ENCODE assay signal across 7 cellular contexts in the genomic region with DNA sequence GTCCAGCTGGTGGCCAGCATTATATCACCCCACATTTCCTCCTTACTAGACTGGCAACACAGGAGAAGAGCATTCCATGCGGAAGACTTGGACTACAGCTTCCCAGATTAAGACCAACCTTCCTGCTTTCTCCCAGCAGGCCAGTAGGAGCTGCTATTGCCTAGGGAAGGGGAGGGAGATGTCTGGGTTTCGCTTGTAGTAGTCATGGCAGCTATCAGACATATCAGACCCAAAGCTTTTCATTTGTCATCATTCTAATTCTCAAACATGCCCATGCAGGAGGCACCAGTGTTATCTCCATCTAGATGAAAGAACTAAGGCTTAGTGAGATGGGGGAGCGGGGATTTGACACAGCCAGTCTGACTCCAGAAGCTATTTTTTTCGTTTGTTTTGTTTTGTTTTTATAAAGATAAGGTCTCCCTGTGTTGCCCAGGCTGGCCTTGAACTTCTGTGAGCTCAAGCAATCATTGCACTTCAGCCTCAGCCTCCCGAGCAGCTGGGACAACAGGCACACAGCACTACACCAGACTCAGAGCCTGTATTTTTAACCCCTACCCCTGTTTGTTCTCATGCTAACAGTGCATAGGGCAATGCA. TPM values are rescaled to one million over a fixed set of nuclear protein-coding genes. Genes with fewer than 3 reads are reported as not detected.
DNase-seq lines count a peak whose midpoint lies in the region; ATAC-seq and TF ChIP-seq lines count a peak whose summit lies in the region.

No MANE protein-coding gene starts in this region.

- peaks cover 32% of the 10 kb centered on the region for H3K4me1 Mint-ChIP-seq in mesothelial cell of epicardium

- H3K4me3 Mint-ChIP-seq in mesothelial cell of epicardium = no peak overlapping the region

- peak; percentile 75 for DNase-seq in EH (ENCODE audit: low read depth)
- DNase-seq in KBM-7 = peak; percentile 49
- DNase-seq in SK-N-DZ (ENCODE audit: low spot score) = peak; percentile 35
- DNase-seq in epidermal melanocyte (ENCODE audit: insufficient read length, low spot score) = peak; percentile 70
- peak in 1 of 2 experiments; percentile 56 for DNase-seq in mesothelial cell of epicardium (ENCODE audit: low spot score in 2 of 2, unreplicated experiment in 2 of 2)
- no peak for DNase-seq in GM19238 (ENCODE audit: insufficient read length, low spot score)

- peaks cover 10% of the 10 kb centered on the region for H3K9me3 Mint-ChIP-seq in mesothelial cell of epicardium

- peak overlapping the region; percentile 51 for H3K27ac Mint-ChIP-seq in mesothelial cell of epicardium

- H3K27me3 Mint-ChIP-seq in mesothelial cell of epicardium (ENCODE audit: low read depth) = peaks cover 7% of the 10 kb centered on the region

- in situ Hi-C loops in KBM-7 (cut with MboI; ENCODE audit: low pct_unique_long_range_greater_than_20kb, low sequenced_read_pairs) = no loop called here

- no peak for TF ChIP-seq CTCF in mesothelial cell of epicardium (IDR thresholded peaks at IDR 0.05; ENCODE audit: unreplicated experiment)

- H3K36me3 Mint-ChIP-seq in mesothelial cell of epicardium = no peaks in the 10 kb centered on the region

- ATAC-seq in GM21390 (IDR thresholded peaks at IDR 0.05; ENCODE audit: unreplicated experiment) = no peak

RNA-seq across cellular contexts. Expression of a gene that starts 4.5 kb away (rescaled TPM):
- polyA plus RNA-seq in SK-N-DZ (2014; cell fraction: cytosol; rRNA removed) = not detected in 2 replicates
- polyA plus RNA-seq in SK-N-DZ (2014; cell fraction: nucleus; rRNA removed) = not detected in 2 replicates
- total RNA-seq in mesothelial cell of epicardium = 3.7 to 5.0 TPM (median 4.1 TPM) in 3 replicates

RNA-seq across cellular contexts. Expression of a gene that starts 51.5 kb away (rescaled TPM):
- not detected in 2 replicates for polyA plus RNA-seq in SK-N-DZ (2014; cell fraction: cytosol; rRNA removed)
- not detected in 2 replicates for polyA plus RNA-seq in SK-N-DZ (2014; cell fraction: nucleus; rRNA removed)
- total RNA-seq in mesothelial cell of epicardium = not detected in 3 replicates
